Comparison of ENCODE assay signal across 16 cellular contexts in genomic region chr2:75292826-75293225, GRCh38.
A peak's percentile ranks its signal among the peaks of the same experiment; 100 is the strongest.
DNase-seq lines count a peak whose midpoint lies in the region; ATAC-seq and TF ChIP-seq lines count a peak whose summit lies in the region.
"Had no signal": no experiment of that assay in that cellular context is flagged by ENCODE, and none has a peak within 500 bp of the region (broad histone marks: within the 10 kb centered on the region; RNA-seq: fewer than 3 reads in every experiment).

No MANE protein-coding gene starts in this region.

- H3F3A ChIP-seq in neural progenitor cell (ENCODE audit: low read depth) = no peaks in the 10 kb centered on the region

- H3K4me1 Mint-ChIP-seq in neural progenitor cell = peaks cover 4% of the 10 kb centered on the region
- H3K4me1 Mint-ChIP-seq in endothelial cell (ENCODE audit: unreplicated experiment) = peaks cover 6% of the 10 kb centered on the region
- no peaks in the 10 kb centered on the region for H3K4me1 Mint-ChIP-seq in stimulated activated effector memory CD8-positive, alpha-beta T cell treated with anti-CD3 and anti-CD28 coated beads, Interleukin-12 subunit alpha, Interleukin-12 subunit beta, amount 100 ng/mL, for 72 hours
- H3K4me1 Mint-ChIP-seq: activated naive CD4-positive, alpha-beta T cell treated with anti-CD3 and anti-CD28 coated beads, Interleukin-2, amount 10 ng/mL, durations not matched to agents 7 days and 5 days had no signal

- H3K27ac ChIP-seq in RWPE2 (ENCODE audit: poor library complexity, severe bottlenecking) (no peak overlapping the region), neural progenitor cell (no peak overlapping the region)
- H3K27ac ChIP-seq: C4-2B, psoas muscle had no signal

- H3K4me3 Mint-ChIP-seq in neural progenitor cell (no peak overlapping the region), endothelial cell (ENCODE audit: unreplicated experiment) (no peak overlapping the region)
- H3K4me3 Mint-ChIP-seq in stimulated activated effector memory CD8-positive, alpha-beta T cell treated with anti-CD3 and anti-CD28 coated beads, Interleukin-12 subunit alpha, Interleukin-12 subunit beta, amount 100 ng/mL, for 72 hours = no peak overlapping the region
- H3K4me3 Mint-ChIP-seq: activated naive CD4-positive, alpha-beta T cell treated with anti-CD3 and anti-CD28 coated beads, Interleukin-2, amount 10 ng/mL, durations not matched to agents 7 days and 5 days had no signal

- H3K79me2 ChIP-seq in neural progenitor cell (ENCODE audit: low read depth) = no peaks in the 10 kb centered on the region

- no peak overlapping the region for H3K4me2 ChIP-seq in neural progenitor cell

- H3K4me3 ChIP-seq in RWPE2 (ENCODE audit: severe bottlenecking) (no peak overlapping the region), epithelial cell of esophagus (ENCODE audit: low read length) (no peak overlapping the region), neural progenitor cell (no peak overlapping the region)
- H3K4me3 ChIP-seq: psoas muscle had no signal

- H3K9me3 ChIP-seq in RWPE2 (ENCODE audit: severe bottlenecking) (no peaks in the 10 kb centered on the region), neural progenitor cell (ENCODE audit: low read depth) (no peaks in the 10 kb centered on the region)
- H3K9me3 ChIP-seq: psoas muscle had no signal

- no peak overlapping the region for H2AFZ ChIP-seq in neural progenitor cell (replicated peaks)

- no peak for TF ChIP-seq CTCF in RWPE2 (IDR thresholded peaks at IDR 0.05; ENCODE audit: poor library complexity, severe bottlenecking)
- TF ChIP-seq CTCF in epithelial cell of esophagus (IDR thresholded peaks at IDR 0.05; ENCODE audit: insufficient read depth, low read depth, low read length, missing control alignments) = no peak
- no peak for TF ChIP-seq CTCF in neural progenitor cell (IDR thresholded peaks at IDR 0.05)
- TF ChIP-seq CTCF in endothelial cell (IDR thresholded peaks at IDR 0.05; ENCODE audit: unreplicated experiment) = no peak

- peak; percentile 87 for ATAC-seq in RWPE2 (ENCODE audit: low read depth)
- no peak for ATAC-seq in stimulated activated effector memory CD8-positive, alpha-beta T cell treated with anti-CD3 and anti-CD28 coated beads, Interleukin-12 subunit alpha, Interleukin-12 subunit beta, amount 100 ng/mL, for 72 hours
- ATAC-seq: psoas muscle had no signal

- H3K27me3 Mint-ChIP-seq in neural progenitor cell (ENCODE audit: insufficient read depth, low read depth) = peaks cover 4% of the 10 kb centered on the region
- no peaks in the 10 kb centered on the region for H3K27me3 Mint-ChIP-seq in endothelial cell (ENCODE audit: unreplicated experiment)
- H3K27me3 Mint-ChIP-seq: activated naive CD4-positive, alpha-beta T cell treated with anti-CD3 and anti-CD28 coated beads, Interleukin-2, amount 10 ng/mL, durations not matched to agents 7 days and 5 days had no signal

- H3K36me3 Mint-ChIP-seq in neural progenitor cell (no peaks in the 10 kb centered on the region), endothelial cell (ENCODE audit: low read depth, unreplicated experiment) (no peaks in the 10 kb centered on the region)
- H3K36me3 Mint-ChIP-seq in stimulated activated effector memory CD8-positive, alpha-beta T cell treated with anti-CD3 and anti-CD28 coated beads, Interleukin-12 subunit alpha, Interleukin-12 subunit beta, amount 100 ng/mL, for 72 hours = no peaks in the 10 kb centered on the region
- H3K36me3 Mint-ChIP-seq: activated naive CD4-positive, alpha-beta T cell treated with anti-CD3 and anti-CD28 coated beads, Interleukin-2, amount 10 ng/mL, durations not matched to agents 7 days and 5 days had no signal

- no peaks in the 10 kb centered on the region for H3K27me3 ChIP-seq in RWPE2 (ENCODE audit: insufficient read depth, poor library complexity, severe bottlenecking)
- H3K27me3 ChIP-seq in neural progenitor cell = no peaks in the 10 kb centered on the region

- H4K20me1 ChIP-seq in neural progenitor cell (ENCODE audit: low read depth) = no peaks in the 10 kb centered on the region

- H3K9ac ChIP-seq in neural progenitor cell = no peak overlapping the region

- H3K36me3 ChIP-seq in RWPE2 (ENCODE audit: low read depth) (no peaks in the 10 kb centered on the region), neural progenitor cell (no peaks in the 10 kb centered on the region)

- peak; percentile 22 for DNase-seq in GM04504 (ENCODE audit: low read depth)
- no peak for DNase-seq in RWPE2 (ENCODE audit: low spot score)
- DNase-seq in epithelial cell of esophagus (ENCODE audit: low read depth) = peak; percentile 79
- DNase-seq in pulmonary artery endothelial cell (ENCODE audit: low read depth, low spot score) = peak; percentile 75
- DNase-seq in neural progenitor cell (ENCODE audit: low spot score) = no peak
- no peak for DNase-seq in endothelial cell (ENCODE audit: low spot score)
- DNase-seq in T-helper 1 cell = no peak
- no peak for DNase-seq in stimulated activated effector memory CD8-positive, alpha-beta T cell treated with anti-CD3 and anti-CD28 coated beads, Interleukin-12 subunit alpha, Interleukin-12 subunit beta, amount 100 ng/mL, for 72 hours (ENCODE audit: low spot score in 2 of 2)
- DNase-seq: activated CD8-positive, alpha-beta memory T cell treated with anti-CD3 and anti-CD28 coated beads, Interleukin-2, amount 50 U/mL, for 4 hours; activated naive CD4-positive, alpha-beta T cell treated with anti-CD3 and anti-CD28 coated beads, Interleukin-2, amount 10 ng/mL, durations not matched to agents 7 days and 5 days; DND-41; NCI-H1694; NCI-H510A; psoas muscle; substantia nigra had no signal

- no peak overlapping the region for H3K27ac Mint-ChIP-seq in neural progenitor cell
- H3K27ac Mint-ChIP-seq in endothelial cell (ENCODE audit: unreplicated experiment) = no peak overlapping the region
- H3K27ac Mint-ChIP-seq in stimulated activated effector memory CD8-positive, alpha-beta T cell treated with anti-CD3 and anti-CD28 coated beads, Interleukin-12 subunit alpha, Interleukin-12 subunit beta, amount 100 ng/mL, for 72 hours = no peak overlapping the region
- H3K27ac Mint-ChIP-seq: activated naive CD4-positive, alpha-beta T cell treated with anti-CD3 and anti-CD28 coated beads, Interleukin-2, amount 10 ng/mL, durations not matched to agents 7 days and 5 days had no signal

- peaks cover 2% of the 10 kb centered on the region for H3K4me1 ChIP-seq in RWPE2 (ENCODE audit: insufficient read depth, poor library complexity, severe bottlenecking)
- H3K4me1 ChIP-seq in neural progenitor cell = no peaks in the 10 kb centered on the region
- H3K4me1 ChIP-seq: psoas muscle had no signal

- H3K9me3 Mint-ChIP-seq in neural progenitor cell (no peaks in the 10 kb centered on the region), endothelial cell (ENCODE audit: unreplicated experiment) (no peaks in the 10 kb centered on the region)
- no peaks in the 10 kb centered on the region for H3K9me3 Mint-ChIP-seq in stimulated activated effector memory CD8-positive, alpha-beta T cell treated with anti-CD3 and anti-CD28 coated beads, Interleukin-12 subunit alpha, Interleukin-12 subunit beta, amount 100 ng/mL, for 72 hours
- H3K9me3 Mint-ChIP-seq: activated naive CD4-positive, alpha-beta T cell treated with anti-CD3 and anti-CD28 coated beads, Interleukin-2, amount 10 ng/mL, durations not matched to agents 7 days and 5 days had no signal

Comparison
In these comparisons a context has a peak if more than half of its experiments do, and no peak if none do; other contexts are left out.
1. DNase-seq: peak in GM04504 (single experiment), epithelial cell of esophagus (single experiment) and pulmonary artery endothelial cell (single experiment); none in RWPE2 (single experiment), neural progenitor cell (single experiment), endothelial cell (single experiment), T-helper 1 cell (0 of 5) and stimulated activated effector memory CD8-positive, alpha-beta T cell treated with anti-CD3 and anti-CD28 coated beads, Interleukin-12 subunit alpha, Interleukin-12 subunit beta, amount 100 ng/mL, for 72 hours (0 of 2).